1 cellular context compared by ENCODE assay signal in the genomic region with DNA sequence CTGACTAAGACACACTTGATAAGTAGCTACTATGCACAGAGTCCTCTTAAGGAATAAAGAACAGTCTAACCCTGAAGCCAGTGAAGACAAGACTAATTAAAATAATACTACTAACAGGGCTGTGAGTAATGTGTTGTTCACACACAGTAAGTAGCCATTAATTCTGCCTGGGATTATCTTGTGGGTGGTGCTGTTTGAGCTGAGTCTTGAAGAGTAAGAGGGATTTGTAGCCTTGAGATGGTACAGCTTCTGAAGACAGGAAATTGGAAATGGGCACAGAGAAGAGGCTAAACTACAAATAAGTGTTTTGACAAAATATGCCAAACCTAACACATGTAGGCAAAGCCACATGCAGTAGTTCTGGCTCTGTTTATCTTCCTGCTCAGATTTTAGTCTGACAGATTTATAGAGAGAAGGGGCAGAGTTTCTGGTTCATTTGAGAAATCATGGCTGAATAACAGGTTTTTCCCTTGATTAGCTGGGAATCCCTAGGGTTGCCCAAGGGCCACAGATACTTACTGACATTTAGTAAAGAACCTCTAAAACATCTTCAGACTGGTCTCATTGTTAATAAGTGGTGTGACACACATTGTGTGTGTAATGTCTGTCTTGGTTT.
TF ChIP-seq lines count a peak whose summit lies in the region.

No MANE protein-coding gene starts in this region.

TF ChIP-seq in GM23338, 12 proteins besides CTCF, POLR2A, EP300 and RAD21 (continued from another document):
- TF ChIP-seq REST (IDR thresholded peaks at IDR 0.05; ENCODE audit: unreplicated experiment) = no peak
- no peak for TF ChIP-seq POLR2AphosphoS5 (IDR thresholded peaks at IDR 0.05; ENCODE audit: low read depth)
- TF ChIP-seq CREB1 (CRISPR knock-in tag; IDR thresholded peaks at IDR 0.05; ENCODE audit: low read depth) = no peak
- TF ChIP-seq STAT1 (IDR thresholded peaks at IDR 0.05; ENCODE audit: unreplicated experiment) = no peak
- no peak for TF ChIP-seq ZNF114 (CRISPR knock-in tag; IDR thresholded peaks at IDR 0.05)
- TF ChIP-seq, protein P1, sequence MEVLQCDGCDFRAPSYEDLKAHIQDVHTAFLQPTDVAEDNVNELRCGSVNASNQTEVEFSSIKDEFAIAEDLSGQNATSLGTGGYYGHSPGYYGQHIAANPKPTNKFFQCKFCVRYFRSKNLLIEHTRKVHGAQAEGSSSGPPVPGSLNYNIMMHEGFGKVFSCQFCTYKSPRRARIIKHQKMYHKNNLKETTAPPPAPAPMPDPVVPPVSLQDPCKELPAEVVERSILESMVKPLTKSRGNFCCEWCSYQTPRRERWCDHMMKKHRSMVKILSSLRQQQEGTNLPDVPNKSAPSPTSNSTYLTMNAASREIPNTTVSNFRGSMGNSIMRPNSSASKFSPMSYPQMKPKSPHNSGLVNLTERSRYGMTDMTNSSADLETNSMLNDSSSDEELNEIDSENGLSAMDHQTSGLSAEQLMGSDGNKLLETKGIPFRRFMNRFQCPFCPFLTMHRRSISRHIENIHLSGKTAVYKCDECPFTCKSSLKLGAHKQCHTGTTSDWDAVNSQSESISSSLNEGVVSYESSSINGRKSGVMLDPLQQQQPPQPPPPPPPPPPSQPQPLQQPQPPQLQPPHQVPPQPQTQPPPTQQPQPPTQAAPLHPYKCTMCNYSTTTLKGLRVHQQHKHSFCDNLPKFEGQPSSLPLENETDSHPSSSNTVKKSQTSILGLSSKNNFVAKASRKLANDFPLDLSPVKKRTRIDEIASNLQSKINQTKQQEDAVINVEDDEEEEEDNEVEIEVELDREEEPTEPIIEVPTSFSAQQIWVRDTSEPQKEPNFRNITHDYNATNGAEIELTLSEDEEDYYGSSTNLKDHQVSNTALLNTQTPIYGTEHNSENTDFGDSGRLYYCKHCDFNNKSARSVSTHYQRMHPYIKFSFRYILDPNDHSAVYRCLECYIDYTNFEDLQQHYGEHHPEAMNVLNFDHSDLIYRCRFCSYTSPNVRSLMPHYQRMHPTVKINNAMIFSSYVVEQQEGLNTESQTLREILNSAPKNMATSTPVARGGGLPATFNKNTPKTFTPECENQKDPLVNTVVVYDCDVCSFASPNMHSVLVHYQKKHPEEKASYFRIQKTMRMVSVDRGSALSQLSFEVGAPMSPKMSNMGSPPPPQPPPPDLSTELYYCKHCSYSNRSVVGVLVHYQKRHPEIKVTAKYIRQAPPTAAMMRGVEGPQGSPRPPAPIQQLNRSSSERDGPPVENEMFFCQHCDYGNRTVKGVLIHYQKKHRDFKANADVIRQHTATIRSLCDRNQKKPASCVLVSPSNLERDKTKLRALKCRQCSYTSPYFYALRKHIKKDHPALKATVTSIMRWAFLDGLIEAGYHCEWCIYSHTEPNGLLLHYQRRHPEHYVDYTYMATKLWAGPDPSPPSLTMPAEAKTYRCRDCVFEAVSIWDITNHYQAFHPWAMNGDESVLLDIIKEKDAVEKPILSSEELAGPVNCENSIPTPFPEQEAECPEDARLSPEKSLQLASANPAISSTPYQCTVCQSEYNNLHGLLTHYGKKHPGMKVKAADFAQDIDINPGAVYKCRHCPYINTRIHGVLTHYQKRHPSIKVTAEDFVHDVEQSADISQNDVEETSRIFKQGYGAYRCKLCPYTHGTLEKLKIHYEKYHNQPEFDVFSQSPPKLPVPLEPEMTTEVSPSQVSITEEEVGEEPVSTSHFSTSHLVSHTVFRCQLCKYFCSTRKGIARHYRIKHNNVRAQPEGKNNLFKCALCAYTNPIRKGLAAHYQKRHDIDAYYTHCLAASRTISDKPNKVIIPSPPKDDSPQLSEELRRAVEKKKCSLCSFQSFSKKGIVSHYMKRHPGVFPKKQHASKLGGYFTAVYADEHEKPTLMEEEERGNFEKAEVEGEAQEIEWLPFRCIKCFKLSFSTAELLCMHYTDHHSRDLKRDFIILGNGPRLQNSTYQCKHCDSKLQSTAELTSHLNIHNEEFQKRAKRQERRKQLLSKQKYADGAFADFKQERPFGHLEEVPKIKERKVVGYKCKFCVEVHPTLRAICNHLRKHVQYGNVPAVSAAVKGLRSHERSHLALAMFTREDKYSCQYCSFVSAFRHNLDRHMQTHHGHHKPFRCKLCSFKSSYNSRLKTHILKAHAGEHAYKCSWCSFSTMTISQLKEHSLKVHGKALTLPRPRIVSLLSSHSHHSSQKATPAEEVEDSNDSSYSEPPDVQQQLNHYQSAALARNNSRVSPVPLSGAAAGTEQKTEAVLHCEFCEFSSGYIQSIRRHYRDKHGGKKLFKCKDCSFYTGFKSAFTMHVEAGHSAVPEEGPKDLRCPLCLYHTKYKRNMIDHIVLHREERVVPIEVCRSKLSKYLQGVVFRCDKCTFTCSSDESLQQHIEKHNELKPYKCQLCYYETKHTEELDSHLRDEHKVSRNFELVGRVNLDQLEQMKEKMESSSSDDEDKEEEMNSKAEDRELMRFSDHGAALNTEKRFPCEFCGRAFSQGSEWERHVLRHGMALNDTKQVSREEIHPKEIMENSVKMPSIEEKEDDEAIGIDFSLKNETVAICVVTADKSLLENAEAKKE (CRISPR knock-in tag; IDR thresholded peaks at IDR 0.05) = no peak
